22 cellular contexts compared by ENCODE assay signal in genomic region chr2:27054721-27055120, GRCh38.
"Had no signal": no experiment of that assay in that cellular context is flagged by ENCODE, and none has a peak within 500 bp of the region (broad histone marks: within the 10 kb centered on the region; RNA-seq: fewer than 3 reads in every experiment).

No MANE protein-coding gene starts in this region.

- H3K27ac ChIP-seq: colonic mucosa, neural progenitor cell, parathyroid adenoma, thoracic aorta, tibial nerve, upper lobe of left lung had no signal

- H3K4me3 Mint-ChIP-seq: central memory CD8-positive, alpha-beta T cell; mesothelial cell of epicardium; stimulated activated memory B cell treated with anti-CD40 and anti-IgM and Interleukin-4, amounts not matched to agents 10 μg/mL and 1 μg/mL and 100 μg/mL, for 72 hours; stimulated activated naive CD8-positive, alpha-beta T cell treated with anti-CD3 and anti-CD28 coated beads, Interleukin-15, Interleukin-2, amounts not matched to agents 100 ng/mL and 50 ng/mL, for 24 hours had no signal

- DNase-seq: colonic mucosa; dermis blood vessel endothelial cell; effector memory CD4-positive, alpha-beta T cell; erythroblast; esophagus squamous epithelium; foreskin melanocyte; mesenchymal stem cell; naive thymus-derived CD4-positive, alpha-beta T cell; stimulated activated CD4-positive, alpha-beta T cell treated with anti-CD3 and anti-CD28 coated beads, Interleukin-2, amount 100 ng/mL, for 24 hours; stimulated activated CD4-positive, alpha-beta T cell treated with anti-CD3 and anti-CD28 coated beads, Interleukin-4, amount 100 ng/mL, for 24 hours had no signal

- H3K27me3 Mint-ChIP-seq: progenitor cell of endocrine pancreas had no signal

- H3K9me3 Mint-ChIP-seq: mesothelial cell of epicardium; stimulated activated memory B cell treated with anti-CD40 and anti-IgM and Interleukin-4, amounts not matched to agents 10 μg/mL and 1 μg/mL and 100 μg/mL, for 72 hours; stimulated activated naive CD8-positive, alpha-beta T cell treated with anti-CD3 and anti-CD28 coated beads, Interleukin-15, Interleukin-2, amounts not matched to agents 100 ng/mL and 50 ng/mL, for 24 hours had no signal

- H3K4me3 ChIP-seq: colonic mucosa, esophagus squamous epithelium, neural progenitor cell, thoracic aorta, tibial nerve, upper lobe of left lung had no signal

- H3K4me1 ChIP-seq: neural progenitor cell had no signal

- H3K36me3 ChIP-seq: colonic mucosa, neural progenitor cell had no signal

- H3K9me3 ChIP-seq: colonic mucosa, esophagus squamous epithelium, thoracic aorta, tibial nerve, upper lobe of left lung had no signal

- ATAC-seq: left lobe of liver; naive thymus-derived CD4-positive, alpha-beta T cell; sciatic nerve; stimulated activated memory B cell treated with anti-CD40 and anti-IgM and Interleukin-4, amounts not matched to agents 10 μg/mL and 1 μg/mL and 100 μg/mL, for 72 hours had no signal

- H3K27me3 ChIP-seq: colonic mucosa, esophagus squamous epithelium, neural progenitor cell, tibial nerve, upper lobe of left lung had no signal

- H3K27ac Mint-ChIP-seq: mesothelial cell of epicardium; neural progenitor cell; progenitor cell of endocrine pancreas; stimulated activated memory B cell treated with anti-CD40 and anti-IgM and Interleukin-4, amounts not matched to agents 10 μg/mL and 1 μg/mL and 100 μg/mL, for 72 hours; stimulated activated naive CD8-positive, alpha-beta T cell treated with anti-CD3 and anti-CD28 coated beads, Interleukin-15, Interleukin-2, amounts not matched to agents 100 ng/mL and 50 ng/mL, for 24 hours had no signal
